In the genomic region with DNA sequence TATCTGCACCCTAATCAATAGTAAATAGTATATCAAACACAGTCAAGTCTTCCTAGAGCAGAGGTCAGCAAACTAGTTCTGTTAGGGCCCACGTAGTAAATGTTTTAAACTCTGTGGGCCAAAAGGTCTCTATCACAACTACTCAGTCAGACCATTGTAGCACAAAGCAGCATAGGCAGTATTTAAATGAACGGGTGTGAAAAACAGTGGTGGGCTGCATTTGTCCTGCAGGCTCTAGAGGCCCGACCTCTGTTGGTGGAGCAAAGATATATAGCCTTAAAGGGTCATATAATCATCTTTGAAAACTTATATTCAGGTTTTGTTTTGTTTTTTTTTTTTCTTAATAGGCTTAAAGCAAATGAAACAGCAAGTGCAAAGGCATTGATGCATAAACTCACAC, we compare ENCODE assay signal across 14 cellular contexts.
DNase-seq lines count a peak whose midpoint lies in the region; ATAC-seq and TF ChIP-seq lines count a peak whose summit lies in the region.
"Had no signal": no experiment of that assay in that cellular context is flagged by ENCODE, and none has a peak within 500 bp of the region (broad histone marks: within the 10 kb centered on the region; RNA-seq: fewer than 3 reads in every experiment).

No MANE protein-coding gene starts in this region.

- H3K27ac ChIP-seq in coronary artery (no peak overlapping the region), brain microvascular endothelial cell (no peak overlapping the region)
- H3K27ac ChIP-seq: GM23248 had no signal

- in situ Hi-C loops in brain microvascular endothelial cell (cut with HindIII; ENCODE audit: low pct_ligation_motif_present, low sequenced_read_pairs) (no loop called here), GM13976 (cut with MboI; ENCODE audit: low sequenced_read_pairs, unreplicated experiment) (no loop called here)

- H3K4me3 ChIP-seq in H7 (ENCODE audit: insufficient read depth, low read depth, low read length) = no peak overlapping the region
- H3K4me3 ChIP-seq in coronary artery = no peak overlapping the region
- H3K4me3 ChIP-seq in brain microvascular endothelial cell (ENCODE audit: low read depth, low read length) = no peak overlapping the region
- H3K4me3 ChIP-seq: GM23248 had no signal

- H3K27me3 ChIP-seq in H7 (ENCODE audit: control insufficient read depth, insufficient read depth, low read length) = no peaks in the 10 kb centered on the region
- no peaks in the 10 kb centered on the region for H3K27me3 ChIP-seq in brain microvascular endothelial cell (replicated peaks)

- DNase-seq in H7 (peak; percentile 15), coronary artery (ENCODE audit: low spot score) (peak; percentile 12), iPS-NIHi11 (ENCODE audit: low spot score) (peak; percentile 15), brain microvascular endothelial cell (no peak), GM13976 (ENCODE audit: low spot score) (no peak)
- DNase-seq: C1 segment of cervical spinal cord; Calu3; CD4-positive, alpha-beta memory T cell; COR-L47; DMS153; DND-41; GM23248; HCEC 1CT had no signal

- H3K36me3 ChIP-seq in H7 (replicated peaks; ENCODE audit: control insufficient read depth, insufficient read depth, low read length) = no peaks in the 10 kb centered on the region
- no peaks in the 10 kb centered on the region for H3K36me3 ChIP-seq in brain microvascular endothelial cell (replicated peaks)

- ATAC-seq in GM19463 (IDR thresholded peaks at IDR 0.05; ENCODE audit: unreplicated experiment) = no peak

- TF ChIP-seq CTCF in coronary artery (IDR thresholded peaks at IDR 0.05) (no peak), brain microvascular endothelial cell (IDR thresholded peaks at IDR 0.05; ENCODE audit: low read depth, low read length, missing control alignments) (no peak), GM13976 (IDR thresholded peaks at IDR 0.05; ENCODE audit: borderline replicate concordance, control extremely low read depth, extremely low read depth, insufficient read depth, missing control alignments) (no peak)

Comparison
In these comparisons a context has a peak if more than half of its experiments do, and no peak if none do; other contexts are left out.
1. DNase-seq: peak in H7 (single experiment), coronary artery (single experiment) and iPS-NIHi11 (single experiment); none in brain microvascular endothelial cell (single experiment) and GM13976 (single experiment).